29 cellular contexts compared by ENCODE assay signal in the genomic region with DNA sequence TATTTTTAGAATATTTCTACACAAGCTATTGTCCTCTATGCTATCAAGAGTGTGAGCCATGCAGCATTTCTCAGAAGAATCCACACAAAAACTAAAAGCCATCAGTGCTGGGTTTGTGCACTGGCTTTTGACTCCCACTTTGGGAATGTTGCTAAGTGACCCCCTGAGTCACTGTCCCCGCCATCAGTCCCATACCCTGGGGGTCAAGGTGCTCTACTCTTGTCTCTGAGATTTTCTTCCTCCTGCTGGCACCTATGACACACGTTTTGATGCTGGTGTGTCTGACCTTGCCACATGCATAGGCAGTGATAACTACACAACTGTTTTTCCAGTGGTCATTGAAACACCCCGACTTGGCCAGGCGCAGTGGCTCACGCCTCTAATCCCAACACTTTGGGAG. TPM values are rescaled to one million over a fixed set of nuclear protein-coding genes. Genes with fewer than 3 reads are reported as not detected.
DNase-seq lines count a peak whose midpoint lies in the region; ATAC-seq and TF ChIP-seq lines count a peak whose summit lies in the region.
"Had no signal": no experiment of that assay in that cellular context is flagged by ENCODE, and none has a peak within 500 bp of the region (broad histone marks: within the 10 kb centered on the region; RNA-seq: fewer than 3 reads in every experiment).

No MANE protein-coding gene starts in this region.

- no peaks in the 10 kb centered on the region for H3K9me3 ChIP-seq in CD4-positive, alpha-beta T cell (ENCODE audit: control insufficient read depth, low read length)
- no peaks in the 10 kb centered on the region for H3K9me3 ChIP-seq in T-helper 17 cell (ENCODE audit: control insufficient read depth, low read length, poor library complexity, severe bottlenecking)
- H3K9me3 ChIP-seq: ovary, transverse colon had no signal

- peak overlapping the region; percentile 26 for H3K56ac ChIP-seq in mesendoderm (ENCODE audit: low read length)

- no peak overlapping the region for H3K9ac ChIP-seq in mesendoderm (ENCODE audit: low read length)

- H2BK5ac ChIP-seq in mesendoderm (ENCODE audit: low read length): no peak overlapping the region

- no peak overlapping the region for H2BK15ac ChIP-seq in mesendoderm (replicated peaks; ENCODE audit: low read depth)

- no peak overlapping the region for H3K27ac ChIP-seq in CD4-positive, alpha-beta T cell (ENCODE audit: low read depth, low read length)
- no peak overlapping the region for H3K27ac ChIP-seq in mesendoderm (ENCODE audit: low read depth, low read length)
- H3K27ac ChIP-seq: C4-2B, ovary, PC-9, transverse colon had no signal

- H3K4me2 ChIP-seq in mesendoderm (ENCODE audit: low read length): no peak overlapping the region
- H3K4me2 ChIP-seq: PC-9, smooth muscle cell had no signal

- no peak overlapping the region for H3K4me3 ChIP-seq in mesendoderm (ENCODE audit: low read length)
- H3K4me3 ChIP-seq: ovary, PC-9, smooth muscle cell, transverse colon had no signal

- H3K27ac Mint-ChIP-seq in CD14-positive monocyte (peak overlapping the region in 4 of 7 donors; percentile 0 to 48 (median 19)), T-helper 17 cell (peak overlapping the region; percentile 77)
- H3K27ac Mint-ChIP-seq in CD4-positive, alpha-beta T cell: peak overlapping the region; percentile 95
- H3K27ac Mint-ChIP-seq: activated CD4-positive, alpha-beta T cell treated with anti-CD3 and anti-CD28 coated beads, Interleukin-2, amount 10 ng/mL, durations not matched to agents 24 days and 14 days; mesothelial cell of epicardium; T-helper 2 cell treated with Interferon-gamma antibody and Interleukin-4, amounts not matched to agents 5 μg/mL and 100 μg/mL, for 36 hours had no signal

- H3K18ac ChIP-seq in mesendoderm (ENCODE audit: low read length): no peak overlapping the region

- peaks cover 15% of the 10 kb centered on the region for H3K79me2 ChIP-seq in mesendoderm (ENCODE audit: control insufficient read depth, insufficient read depth, low read length)

- DNase-seq in CD14-positive monocyte (ENCODE audit: low spot score) (no peak), T-helper 17 cell (no peak), mesendoderm (peak; percentile 43), inferior parietal cortex (ENCODE audit: extremely low spot score) (no peak), iPS-NIHi7 (ENCODE audit: extremely low spot score) (no peak), NCI-H226 (no peak)
- no peak for DNase-seq in CD4-positive, alpha-beta T cell
- DNase-seq: activated CD4-positive, alpha-beta T cell treated with anti-CD3 and anti-CD28 coated beads, Interleukin-2, amount 10 ng/mL, durations not matched to agents 24 days and 14 days; central memory CD4-positive, alpha-beta T cell; dermis blood vessel endothelial cell; DMS 273 treated with DMSO at 0.1 percent for 48 hours; EL; hypothalamus; left ventricle myocardium superior; naive B cell; NCI-H1048; NCI-H1694 treated with DMSO at 0.1 percent for 48 hours; NCI-H510A; NK-92 treated with Interleukin-12 subunit alpha and Interleukin-12 subunit beta, amount 100 ng/mL, for 24 hours; ovary; PC-9; Right ventricle myocardium superior; stimulated activated CD4-positive, alpha-beta T cell treated with anti-CD3 and anti-CD28 coated beads, Interleukin-1b, Interleukin-23, amount 100 ng/mL, for 48 hours; transverse colon had no signal

- no peak overlapping the region for H2BK120ac ChIP-seq in mesendoderm (ENCODE audit: low read depth, low read length)

- no peak for ATAC-seq in CD4-positive, alpha-beta T cell (ENCODE audit: poor library complexity)
- ATAC-seq in T-helper 17 cell: no peak
- ATAC-seq: activated naive CD4-positive, alpha-beta T cell treated with anti-CD3 and anti-CD28 coated beads, Interleukin-2, amount 50 U/mL, for 72 hours; left ventricle myocardium superior had no signal

- peaks cover 7% of the 10 kb centered on the region for H3K4me1 ChIP-seq in mesendoderm (ENCODE audit: control insufficient read depth, low read depth, low read length)

- H4K8ac ChIP-seq in mesendoderm (ENCODE audit: low read depth, low read length): no peak overlapping the region

- H3K4me3 Mint-ChIP-seq in CD14-positive monocyte (no peak overlapping the region), T-helper 17 cell (no peak overlapping the region)
- no peak overlapping the region for H3K4me3 Mint-ChIP-seq in CD4-positive, alpha-beta T cell
- H3K4me3 Mint-ChIP-seq: activated CD4-positive, alpha-beta T cell treated with anti-CD3 and anti-CD28 coated beads, Interleukin-2, amount 10 ng/mL, durations not matched to agents 24 days and 14 days; mesothelial cell of epicardium; T-helper 2 cell treated with Interferon-gamma antibody and Interleukin-4, amounts not matched to agents 5 μg/mL and 100 μg/mL, for 36 hours had no signal

- no CpG with 5 or more reads among the region's 5 CpGs for WGBS in mesendoderm (ENCODE audit: extremely low coverage, insufficient coverage, low lambda C conversion rate)

- no peak for TF ChIP-seq CTCF in CD14-positive monocyte (IDR thresholded peaks at IDR 0.05)
- TF ChIP-seq CTCF in CD4-positive, alpha-beta T cell (IDR thresholded peaks at IDR 0.05): no peak

- no peaks in the 10 kb centered on the region for H3K36me3 ChIP-seq in mesendoderm (ENCODE audit: control insufficient read depth, insufficient read depth, low read length)
- H3K36me3 ChIP-seq: ovary, transverse colon had no signal

- intact Hi-C loops in CD14-positive monocyte (cut with micrococcal nuclease): no loop called here
- intact Hi-C loops in CD4-positive, alpha-beta T cell (cut with DNase I, micrococcal nuclease): loop anchor here in 1 of 2 experiments (5.0 kb wide), 1 partner anchor 39 kb away; no protein-coding TSS in a partner anchor

- H3K79me1 ChIP-seq in mesendoderm (ENCODE audit: low read length): peaks cover 8% of the 10 kb centered on the region

- no peak overlapping the region for H3K23ac ChIP-seq in mesendoderm (ENCODE audit: low read length)

- H3K4me1 Mint-ChIP-seq in CD14-positive monocyte (peaks cover 80% of the 10 kb centered on the region), T-helper 17 cell (peaks cover 36% of the 10 kb centered on the region)
- H3K4me1 Mint-ChIP-seq in CD4-positive, alpha-beta T cell (ENCODE audit: low read depth): peaks cover 80% of the 10 kb centered on the region

- H3K27me3 Mint-ChIP-seq in CD14-positive monocyte (ENCODE audit: low read depth in 3 of 3) (no peaks in the 10 kb centered on the region), T-helper 17 cell (no peaks in the 10 kb centered on the region)
- no peaks in the 10 kb centered on the region for H3K27me3 Mint-ChIP-seq in CD4-positive, alpha-beta T cell
- H3K27me3 Mint-ChIP-seq: activated CD4-positive, alpha-beta T cell treated with anti-CD3 and anti-CD28 coated beads, Interleukin-2, amount 10 ng/mL, durations not matched to agents 24 days and 14 days; naive B cell had no signal

- no peaks in the 10 kb centered on the region for H3K27me3 ChIP-seq in CD4-positive, alpha-beta T cell (ENCODE audit: control insufficient read depth, insufficient read depth, low read length)
- no peaks in the 10 kb centered on the region for H3K27me3 ChIP-seq in mesendoderm (ENCODE audit: insufficient read depth, low read length, poor library complexity)
- H3K27me3 ChIP-seq: ovary, transverse colon had no signal

- H3K4ac ChIP-seq in mesendoderm (ENCODE audit: low read depth, low read length): peak overlapping the region; percentile 18

- CTCF ChIA-PET in CD4-positive, alpha-beta T cell (lab: Charles Lee): no interaction called here

- POLR2A ChIA-PET in CD4-positive, alpha-beta T cell (lab: Charles Lee): interaction anchor here (1.2 kb wide), 1 partner anchor 12 kb away, joined by 4 read pairs; no protein-coding TSS in a partner anchor

- H3K36me3 Mint-ChIP-seq in CD14-positive monocyte: peaks cover 11 to 25% of the 10 kb centered on the region in 2 donors
- H3K36me3 Mint-ChIP-seq in CD4-positive, alpha-beta T cell (ENCODE audit: low read depth): peaks cover 6% of the 10 kb centered on the region
- peaks cover 2% of the 10 kb centered on the region for H3K36me3 Mint-ChIP-seq in T-helper 17 cell (ENCODE audit: low read depth)
- H3K36me3 Mint-ChIP-seq: mesothelial cell of epicardium, naive B cell had no signal

- no peak overlapping the region for H4K5ac ChIP-seq in mesendoderm (ENCODE audit: low read length)

- no peak overlapping the region for H2AK5ac ChIP-seq in mesendoderm (ENCODE audit: low read length)

- no peaks in the 10 kb centered on the region for H3K9me3 Mint-ChIP-seq in CD14-positive monocyte
- no peaks in the 10 kb centered on the region for H3K9me3 Mint-ChIP-seq in CD4-positive, alpha-beta T cell
- H3K9me3 Mint-ChIP-seq: activated CD4-positive, alpha-beta T cell treated with anti-CD3 and anti-CD28 coated beads, Interleukin-2, amount 10 ng/mL, durations not matched to agents 24 days and 14 days; mesothelial cell of epicardium; naive B cell; T-helper 2 cell treated with Interferon-gamma antibody and Interleukin-4, amounts not matched to agents 5 μg/mL and 100 μg/mL, for 36 hours had no signal

RNA-seq across cellular contexts. Expression of a gene that starts 19.8 kb away (rescaled TPM):
- polyA plus RNA-seq in CD14-positive monocyte: 100 to 1,000 TPM; 146 to 148 TPM
- total RNA-seq in CD4-positive, alpha-beta T cell: 10 to 100 TPM; 31.5 to 35.2 TPM
- 10 to 100 TPM; 38.5 to 45.3 TPM for total RNA-seq in T-helper 17 cell
- 62.8 TPM for polyA plus RNA-seq in mesendoderm (2013, experiment 1 of 2)
- polyA plus RNA-seq in mesendoderm (2013, experiment 2 of 2): 61.0 TPM

Comparison
In these comparisons a context has a peak if more than half of its experiments do, and no peak if none do; other contexts are left out.
1. H3K27ac Mint-ChIP-seq: peak in every context shown above with its lines; median percentile 95 in CD4-positive, alpha-beta T cell; 77 in T-helper 17 cell; 19 in CD14-positive monocyte.